ENCODE assay signal across 10 cellular contexts in genomic region chr19:55477905-55478304, GRCh38. TPM values are rescaled to one million over a fixed set of nuclear protein-coding genes. Genes with fewer than 3 reads are reported as not detected.
DNase-seq lines count a peak whose midpoint lies in the region; ATAC-seq, FAIRE-seq and TF ChIP-seq lines count a peak whose summit lies in the region.
"Had no signal": no experiment of that assay in that cellular context is flagged by ENCODE, and none has a peak within 500 bp of the region (broad histone marks: within the 10 kb centered on the region; RNA-seq: fewer than 3 reads in every experiment).

No MANE protein-coding gene starts in this region.

- H3K9ac ChIP-seq in MM.1S (ENCODE audit: low read length), result no peak overlapping the region

- H3K36me3 ChIP-seq in MM.1S (replicated peaks; ENCODE audit: insufficient read depth, low read length), result no peaks in the 10 kb centered on the region
- peaks cover 7% of the 10 kb centered on the region for H3K36me3 ChIP-seq in osteoblast (ENCODE audit: insufficient read depth, low read length)

- intact Hi-C loops in Calu3 (cut with micrococcal nuclease; ENCODE audit: unreplicated experiment), result no loop called here
- intact Hi-C loops in dendritic cell treated with granulocyte-macrophage colony-stimulating factor and Interleukin-4, amounts not matched to agents 40 ng/mL and 50 ng/mL, for 4 days (cut with micrococcal nuclease), result loop anchor here (2.0 kb wide), 1 partner anchor 121 kb away; the partner anchor contains the start of gene FIZ1

- H3K4me1 ChIP-seq in MM.1S (ENCODE audit: low read length) (peaks cover 5% of the 10 kb centered on the region; the same call in 1 of the 2 replicates), osteoblast (ENCODE audit: insufficient read depth, low read length) (peaks cover 26% of the 10 kb centered on the region)

- no peaks in the 10 kb centered on the region for H4K20me1 ChIP-seq in MM.1S (ENCODE audit: insufficient read depth, low read length)
- H4K20me1 ChIP-seq in osteoblast (ENCODE audit: insufficient read depth, low read length), result no peaks in the 10 kb centered on the region

- CTCF ChIA-PET in Calu3 (lab: Charles Lee), result interaction anchor here (0.5 to 1.1 kb wide), 2 partner anchors 8 to 26 kb away, joined by 3 read pairs; no protein-coding TSS in a partner anchor

- no peak for TF ChIP-seq POLR2A in H54 (IDR thresholded peaks at IDR 0.05; ENCODE audit: low read depth, low read length)

- H3K4me1 Mint-ChIP-seq in Calu3 (ENCODE audit: low read depth, unreplicated experiment), result peaks cover 28% of the 10 kb centered on the region
- peaks cover 33% of the 10 kb centered on the region for H3K4me1 Mint-ChIP-seq in dendritic cell treated with granulocyte-macrophage colony-stimulating factor and Interleukin-4, amounts not matched to agents 40 ng/mL and 50 ng/mL, for 4 days (ENCODE audit: low read depth)

- H3K4me3 ChIP-seq in MM.1S (ENCODE audit: low read length), result peak overlapping the region; percentile 67; the same call in 1 of the 2 replicates
- H3K4me3 ChIP-seq in osteoblast (ENCODE audit: insufficient read depth, low read length), result peak overlapping the region; percentile 86

- no TSS peak for BruUV-seq in Calu3 (replicated peaks; lab: Mats Ljungman, UMichigan)

- H3K27me3 ChIP-seq in MM.1S (replicated peaks; ENCODE audit: insufficient read depth, low read length), result no peaks in the 10 kb centered on the region
- H3K27me3 ChIP-seq in osteoblast (ENCODE audit: insufficient read depth, low read length), result no peaks in the 10 kb centered on the region

- H3K9me3 Mint-ChIP-seq in Calu3 (ENCODE audit: low read depth, unreplicated experiment), result no peaks in the 10 kb centered on the region
- H3K9me3 Mint-ChIP-seq in dendritic cell treated with granulocyte-macrophage colony-stimulating factor and Interleukin-4, amounts not matched to agents 40 ng/mL and 50 ng/mL, for 4 days, result no peaks in the 10 kb centered on the region

- H3K79me2 ChIP-seq in MM.1S (ENCODE audit: low read length) (peaks cover 17% of the 10 kb centered on the region), osteoblast (ENCODE audit: insufficient read depth, low read length) (peaks cover 28% of the 10 kb centered on the region)

- no peaks in the 10 kb centered on the region for H3K9me2 ChIP-seq in MM.1S (replicated peaks; ENCODE audit: insufficient read depth, low read length)

- peak overlapping the region; percentile 84 for H3K4me3 Mint-ChIP-seq in Calu3 (ENCODE audit: low read depth, unreplicated experiment)
- peak overlapping the region; percentile 6 for H3K4me3 Mint-ChIP-seq in dendritic cell treated with granulocyte-macrophage colony-stimulating factor and Interleukin-4, amounts not matched to agents 40 ng/mL and 50 ng/mL, for 4 days

- no peaks in the 10 kb centered on the region for H3F3A ChIP-seq in MM.1S (ENCODE audit: insufficient read depth, low read length)

- no peaks in the 10 kb centered on the region for H3K9me3 ChIP-seq in MM.1S (replicated peaks; ENCODE audit: insufficient read depth, low read length)
- H3K9me3 ChIP-seq in osteoblast (ENCODE audit: low read depth, low read length), result no peaks in the 10 kb centered on the region

- H2AFZ ChIP-seq in MM.1S (ENCODE audit: low read length), result no peak overlapping the region
- H2AFZ ChIP-seq in osteoblast (ENCODE audit: low read length), result no peak overlapping the region

- no peak overlapping the region for H3K27ac Mint-ChIP-seq in Calu3 (ENCODE audit: unreplicated experiment)
- peak overlapping the region; percentile 90 for H3K27ac Mint-ChIP-seq in dendritic cell treated with granulocyte-macrophage colony-stimulating factor and Interleukin-4, amounts not matched to agents 40 ng/mL and 50 ng/mL, for 4 days

- FAIRE-seq in H54 (lab: Jason Lieb, UNC), result no peak
- FAIRE-seq in GM19239 (lab: Jason Lieb, UNC), result no peak

- no peak for TF ChIP-seq CTCF in Calu3 (IDR thresholded peaks at IDR 0.05; ENCODE audit: unreplicated experiment)
- TF ChIP-seq CTCF in MM.1S (IDR thresholded peaks at IDR 0.05; ENCODE audit: low read length), result no peak
- no peak for TF ChIP-seq CTCF in osteoblast (IDR thresholded peaks at IDR 0.05; ENCODE audit: extremely low read depth, low read depth, low read length)

- DNase-seq in Calu3 (no peak), MM.1S (no peak), osteoblast (ENCODE audit: insufficient read length, low spot score, missing footprints) (no peak), H54 (ENCODE audit: insufficient read length, low spot score) (no peak), GM19239 (ENCODE audit: insufficient read length, low spot score) (no peak)
- DNase-seq: KG1 had no signal

- no peak for ATAC-seq in HG03457 (IDR thresholded peaks at IDR 0.05; ENCODE audit: unreplicated experiment)
- no peak for ATAC-seq in HG02678 (IDR thresholded peaks at IDR 0.05; ENCODE audit: unreplicated experiment)

- peaks cover 44% of the 10 kb centered on the region for H3K36me3 Mint-ChIP-seq in Calu3 (ENCODE audit: insufficient read depth, unreplicated experiment)
- peaks cover 25% of the 10 kb centered on the region for H3K36me3 Mint-ChIP-seq in dendritic cell treated with granulocyte-macrophage colony-stimulating factor and Interleukin-4, amounts not matched to agents 40 ng/mL and 50 ng/mL, for 4 days (ENCODE audit: low read depth)

- H3K4me2 ChIP-seq in MM.1S (ENCODE audit: low read depth, low read length) (peak overlapping the region; percentile 52; the same call in 1 of the 2 replicates), osteoblast (ENCODE audit: insufficient read depth, low read length) (peak overlapping the region; percentile 94)

- H3K27ac ChIP-seq in MM.1S (ENCODE audit: low read length), result no peak overlapping the region
- no peak overlapping the region for H3K27ac ChIP-seq in osteoblast (ENCODE audit: low read depth, low read length)

- H3K27me3 Mint-ChIP-seq in Calu3 (ENCODE audit: unreplicated experiment), result no peaks in the 10 kb centered on the region
- no peaks in the 10 kb centered on the region for H3K27me3 Mint-ChIP-seq in dendritic cell treated with granulocyte-macrophage colony-stimulating factor and Interleukin-4, amounts not matched to agents 40 ng/mL and 50 ng/mL, for 4 days

RNA-seq across cellular contexts. Expression of gene ZNF628, which starts 1.5 kb away (rescaled TPM):
- 11.9 and 13.0 TPM in 2 replicates for total RNA-seq in Calu3 (2022)
- total RNA-seq in osteoblast, result 1.5 and 2.9 TPM in 2 replicates

RNA-seq across cellular contexts. Expression of gene NAT14, which starts 7.1 kb away (rescaled TPM):
- total RNA-seq in Calu3 (2022) (49.6 and 60.6 TPM in 2 replicates), osteoblast (8.3 and 11.2 TPM in 2 replicates)

RNA-seq across cellular contexts. Expression of gene SSC5D, which starts 10.3 kb away (rescaled TPM):
- total RNA-seq in Calu3 (2022) (0.26 and 0.69 TPM in 2 replicates), osteoblast (22.7 and 77.4 TPM in 2 replicates)

RNA-seq across cellular contexts. Expression of gene C19orf85, which starts 13.4 kb away (rescaled TPM):
- not detected in 2 replicates for total RNA-seq in Calu3 (2022)
- not detected in 2 replicates for total RNA-seq in osteoblast
- total RNA-seq: activated CD8-positive, alpha-beta memory T cell treated with anti-CD3 and anti-CD28 coated beads for 36 hours had no signal

RNA-seq across cellular contexts. Expression of gene ISOC2, which starts 16.5 kb away (rescaled TPM):
- total RNA-seq in Calu3 (2022) (41.6 and 44.9 TPM in 2 replicates), osteoblast (55.4 and 65.1 TPM in 2 replicates)

Comparison
In these comparisons a context has a peak if more than half of its experiments do, and no peak if none do; other contexts are left out.
1. RNA of gene SSC5D, which starts 10.3 kb away (total RNA-seq): 22.7 to 77.4 TPM in osteoblast; 0.26 to 0.69 TPM in Calu3; every median in the first group is over 10 times any median in the second.